In the genomic region with DNA sequence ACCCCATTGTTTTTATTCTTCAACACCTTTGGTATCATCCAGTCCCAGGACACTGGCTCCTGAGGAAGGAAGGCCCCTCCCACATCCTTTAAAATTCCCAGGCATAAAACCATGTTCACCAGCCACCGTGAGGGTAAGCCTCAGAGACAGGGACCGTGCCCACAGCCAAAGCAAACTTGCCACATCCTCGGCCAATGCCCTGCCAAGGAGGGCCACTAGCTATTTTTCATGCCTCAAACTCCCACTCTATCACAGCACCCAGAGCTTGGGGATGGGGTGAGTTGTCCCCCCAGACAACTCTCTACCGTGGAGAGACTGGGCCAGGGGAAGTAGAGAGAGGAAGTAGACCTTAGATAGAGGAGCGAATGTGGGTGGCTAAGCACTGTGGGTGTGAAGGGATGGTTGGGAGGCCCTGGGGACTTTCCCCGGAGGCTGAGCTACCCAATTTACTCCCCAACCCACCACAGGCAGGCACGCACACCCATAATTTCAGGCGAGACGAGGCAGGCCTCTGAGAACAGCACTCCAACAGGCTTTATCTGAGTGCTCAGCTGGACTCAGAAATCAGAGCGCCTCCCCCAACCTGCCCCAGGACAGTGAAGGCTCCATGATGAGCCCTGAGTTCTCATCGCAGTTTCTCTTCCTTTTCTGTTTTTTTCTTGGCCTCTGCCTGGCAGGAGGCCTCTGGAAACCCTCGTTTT, we compare ENCODE assay signal across 8 cellular contexts. TPM values are rescaled to one million over a fixed set of nuclear protein-coding genes. Genes with fewer than 3 reads are reported as not detected.
DNase-seq lines count a peak whose midpoint lies in the region; ATAC-seq and TF ChIP-seq lines count a peak whose summit lies in the region.

No MANE protein-coding gene starts in this region.

- H3K27me3 ChIP-seq in subcutaneous abdominal adipose tissue (ENCODE audit: control insufficient read depth in 5 of 5, insufficient read depth in 4 of 5, low read length in 5 of 5) (peaks cover 0 to 4% (median 0%) of the 10 kb centered on the region in 5 donors), BE2C (no peaks in the 10 kb centered on the region)

- H3K9me3 ChIP-seq in subcutaneous abdominal adipose tissue (ENCODE audit: control insufficient read depth in 5 of 5, low read length in 5 of 5) (no peaks in the 10 kb centered on the region), BE2C (no peaks in the 10 kb centered on the region)

- peak; percentile 97 for DNase-seq in CD1c-positive myeloid dendritic cell (ENCODE audit: extremely low spot score)
- peak; percentile 80 for DNase-seq in activated B cell treated with CpG ODN at 0.5 μM for 24 hours
- no peak for DNase-seq in nephron progenitor cell
- no peak for DNase-seq in BE2C

- POLR2A ChIA-PET in activated B cell treated with CpG ODN at 0.5 μM for 24 hours (lab: Charles Lee) = interaction anchor here (0.6 to 31.2 kb wide), 9 partner anchors 22 to 1313 kb away, joined by 3 to 1942 read pairs (median 18); partner anchors contain the start of gene BTG2

- H3K27ac ChIP-seq in cingulate gyrus (ENCODE audit: low read depth, low read length) = peak overlapping the region; percentile 99
- peak overlapping the region; percentile 90 for H3K27ac ChIP-seq in subcutaneous abdominal adipose tissue (ENCODE audit: low read depth, low read length)

- CTCF ChIA-PET in activated B cell treated with CpG ODN at 0.5 μM for 24 hours (lab: Charles Lee) = interaction anchor here (0.9 to 9.2 kb wide), 13 partner anchors 9 to 199 kb away, joined by 3 to 100 read pairs (median 6); partner anchors contain the start of gene BTG2

- TF ChIP-seq CTCF in activated B cell treated with CpG ODN at 0.5 μM for 24 hours (IDR thresholded peaks at IDR 0.05) (no peak), nephron progenitor cell (IDR thresholded peaks at IDR 0.05) (no peak), BE2C (IDR thresholded peaks at IDR 0.05; ENCODE audit: low read depth, low read length) (no peak)

- H3K4me1 Mint-ChIP-seq in activated B cell treated with CpG ODN at 0.5 μM for 24 hours (peaks cover 92% of the 10 kb centered on the region), nephron progenitor cell (peaks cover 78% of the 10 kb centered on the region)

- peak overlapping the region; percentile 100 for H3K27ac Mint-ChIP-seq in activated B cell treated with CpG ODN at 0.5 μM for 24 hours
- H3K27ac Mint-ChIP-seq in nephron progenitor cell = peak overlapping the region; percentile 95

- intact Hi-C loops in activated B cell treated with CpG ODN at 0.5 μM for 24 hours (cut with micrococcal nuclease) = loop anchor here (5.0 to 10.0 kb wide), 4 partner anchors 93 to 1998 kb away; partner anchors contain the start of genes PPP1R15B, ZBED6 and ZC3H11A

- ATAC-seq in GM19372 (IDR thresholded peaks at IDR 0.05; ENCODE audit: low read depth, unreplicated experiment) = peak; percentile 42
- peak; percentile 44 for ATAC-seq in HG03520 (IDR thresholded peaks at IDR 0.05; ENCODE audit: unreplicated experiment)
- peak; percentile 55 for ATAC-seq in activated B cell treated with CpG ODN at 0.5 μM for 24 hours (ENCODE audit: low read depth)

- H3K4me3 Mint-ChIP-seq in activated B cell treated with CpG ODN at 0.5 μM for 24 hours = peak overlapping the region; percentile 85
- H3K4me3 Mint-ChIP-seq in nephron progenitor cell = peak overlapping the region; percentile 40

- peak overlapping the region; percentile 42 to 77 (median 54) for H3K9ac ChIP-seq in subcutaneous abdominal adipose tissue (ENCODE audit: low read length in 5 of 5)

- no peaks in the 10 kb centered on the region for H3K9me3 Mint-ChIP-seq in activated B cell treated with CpG ODN at 0.5 μM for 24 hours
- H3K9me3 Mint-ChIP-seq in nephron progenitor cell = no peaks in the 10 kb centered on the region

- H3K4me1 ChIP-seq in subcutaneous abdominal adipose tissue (ENCODE audit: control insufficient read depth in 5 of 5, insufficient read depth in 5 of 5, low read length in 5 of 5) (peaks cover 21 to 67% (median 60%) of the 10 kb centered on the region in 5 donors), BE2C (peaks cover 26% of the 10 kb centered on the region)

- H3K36me3 ChIP-seq in subcutaneous abdominal adipose tissue (ENCODE audit: control insufficient read depth in 5 of 5, insufficient read depth in 5 of 5, low read length in 5 of 5) (no peaks in the 10 kb centered on the region), BE2C (no peaks in the 10 kb centered on the region)

- peak overlapping the region in 1 of 5 donors; percentile 51 for H3K4me3 ChIP-seq in subcutaneous abdominal adipose tissue (ENCODE audit: low read depth in 1 of 5, low read length in 5 of 5)
- H3K4me3 ChIP-seq in BE2C (ENCODE audit: low read depth, low read length) = no peak overlapping the region

- H3K27me3 Mint-ChIP-seq in activated B cell treated with CpG ODN at 0.5 μM for 24 hours (no peaks in the 10 kb centered on the region), nephron progenitor cell (ENCODE audit: low read depth, poor library complexity) (no peaks in the 10 kb centered on the region)

- peaks cover 3% of the 10 kb centered on the region for H3K36me3 Mint-ChIP-seq in activated B cell treated with CpG ODN at 0.5 μM for 24 hours (ENCODE audit: low read depth)
- H3K36me3 Mint-ChIP-seq in nephron progenitor cell (ENCODE audit: low read depth) = no peaks in the 10 kb centered on the region

RNA-seq across cellular contexts. Expression of gene BTG2, which starts 15.9 kb away (rescaled TPM):
- 419 and 448 TPM in 2 replicates for total RNA-seq in activated B cell treated with CpG ODN at 0.5 μM for 24 hours
- polyA plus RNA-seq in BE2C (2012; ENCODE audit: insufficient read depth, insufficient read length, low read depth) = 15.1 TPM

RNA-seq across cellular contexts. Expression of gene CHIT1, which starts 60.0 kb away (rescaled TPM):
- 6.5 and 6.6 TPM in 2 replicates for total RNA-seq in activated B cell treated with CpG ODN at 0.5 μM for 24 hours
- polyA plus RNA-seq in BE2C (2012; ENCODE audit: insufficient read depth, insufficient read length, low read depth) = 0.74 TPM

Comparison
In these comparisons a context has a peak if more than half of its experiments do, and no peak if none do; other contexts are left out.
1. DNase-seq: peak in CD1c-positive myeloid dendritic cell (single experiment) and activated B cell treated with CpG ODN at 0.5 μM for 24 hours (single experiment); none in nephron progenitor cell (single experiment) and BE2C (single experiment).
2. Peak in every context shown above with its lines, with median percentiles within 50 percentile points of each other: ATAC-seq.